Comparison of ENCODE assay signal across 1 cellular context in genomic region chr16:56758432-56758831, GRCh38.
TF ChIP-seq lines count a peak whose summit lies in the region.

No MANE protein-coding gene starts in this region.

TF ChIP-seq in GM23338, 12 proteins besides CTCF, POLR2A, EP300 and RAD21 (continued from another document):
- no peak for TF ChIP-seq ZNF462 (CRISPR knock-in tag; IDR thresholded peaks at IDR 0.05)
- no peak for TF ChIP-seq EZH2phosphoT487 (IDR thresholded peaks at IDR 0.05; ENCODE audit: unreplicated experiment)
- TF ChIP-seq JUNB (IDR thresholded peaks at IDR 0.05; ENCODE audit: unreplicated experiment) = no peak
- TF ChIP-seq POLR2AphosphoS5 (IDR thresholded peaks at IDR 0.05; ENCODE audit: low read depth) = no peak
- TF ChIP-seq STAT1 (IDR thresholded peaks at IDR 0.05; ENCODE audit: unreplicated experiment) = no peak
- TF ChIP-seq NANOG (IDR thresholded peaks at IDR 0.05; ENCODE audit: borderline replicate concordance) = no peak
- no peak for TF ChIP-seq ZNF114 (CRISPR knock-in tag; IDR thresholded peaks at IDR 0.05)
